In the genomic region with DNA sequence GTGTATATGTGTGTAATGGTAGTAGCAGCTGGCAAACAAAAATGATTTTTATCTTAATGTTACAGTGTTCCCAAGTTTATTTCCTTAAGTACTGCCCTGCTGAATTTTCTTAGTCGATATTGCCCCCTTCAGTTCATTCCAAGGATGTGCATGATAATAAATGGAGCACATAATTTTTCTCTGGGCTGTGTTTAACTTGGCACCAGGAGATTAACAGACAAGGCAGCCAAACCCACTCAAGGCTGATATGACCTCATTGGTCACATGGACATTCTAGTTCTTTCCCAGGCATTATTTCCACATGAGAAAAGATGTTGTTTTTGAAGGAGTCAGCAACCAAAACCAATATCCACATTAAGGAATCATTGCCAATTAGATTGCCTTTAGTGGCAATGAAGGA, we compare ENCODE assay signal across 8 cellular contexts.
A peak's percentile ranks its signal among the peaks of the same experiment; 100 is the strongest.
DNase-seq lines count a peak whose midpoint lies in the region; ATAC-seq and TF ChIP-seq lines count a peak whose summit lies in the region.

No MANE protein-coding gene starts in this region.

- H3K36me3 Mint-ChIP-seq in type B pancreatic cell = no peaks in the 10 kb centered on the region

- H3K27me3 Mint-ChIP-seq in type B pancreatic cell = no peaks in the 10 kb centered on the region

- no peak overlapping the region for H3K27ac Mint-ChIP-seq in type B pancreatic cell

- H3K4me1 ChIP-seq in BE2C (no peaks in the 10 kb centered on the region), breast epithelium (no peaks in the 10 kb centered on the region)

- ATAC-seq in GM18873 (IDR thresholded peaks at IDR 0.05; ENCODE audit: low FRiP score, unreplicated experiment) (peak; percentile 63), HG03469 (IDR thresholded peaks at IDR 0.05; ENCODE audit: unreplicated experiment) (peak; percentile 55)

- H3K27me3 ChIP-seq in BE2C (peaks cover 12% of the 10 kb centered on the region), breast epithelium (no peaks in the 10 kb centered on the region)

- no peaks in the 10 kb centered on the region for H3K9me3 ChIP-seq in BE2C
- no peaks in the 10 kb centered on the region for H3K9me3 ChIP-seq in breast epithelium

- H3K9me3 Mint-ChIP-seq in type B pancreatic cell = no peaks in the 10 kb centered on the region

- H3K4me3 ChIP-seq in BE2C (ENCODE audit: low read depth, low read length) = no peak overlapping the region
- no peak overlapping the region for H3K4me3 ChIP-seq in breast epithelium

- no peak for TF ChIP-seq POLR2A in breast epithelium (IDR thresholded peaks at IDR 0.05)

- intact Hi-C loops in breast epithelium (cut with DNase I; ENCODE audit: low total_unique reads) = no loop called here

- H3K36me3 ChIP-seq in BE2C (no peaks in the 10 kb centered on the region), breast epithelium (no peaks in the 10 kb centered on the region)

- no peak overlapping the region for H3K27ac ChIP-seq in breast epithelium

- no peak overlapping the region for H3K4me3 Mint-ChIP-seq in type B pancreatic cell

- TF ChIP-seq CTCF in BE2C (IDR thresholded peaks at IDR 0.05; ENCODE audit: low read depth, low read length) (peak; percentile 64), breast epithelium (IDR thresholded peaks at IDR 0.05) (peak in 2 of 3 donors; percentile 41 to 53), type B pancreatic cell (conservative IDR thresholded peaks at IDR 0.05) (peak; percentile 84)

- H3K4me1 Mint-ChIP-seq in type B pancreatic cell (ENCODE audit: unreplicated experiment) = peaks cover 7% of the 10 kb centered on the region

- peak; percentile 11 for DNase-seq in BE2C
- peak; percentile 68 for DNase-seq in NCI-H82 (lab: John Stamatoyannopoulos, UW)
- DNase-seq in breast epithelium (ENCODE audit: low spot score in 2 of 2) = peak in 1 of 2 donors; percentile 16
- peak; percentile 93 for DNase-seq in kidney glomerular epithelial cell (lab: John Stamatoyannopoulos, UW)
- DNase-seq in type B pancreatic cell (ENCODE audit: extremely low spot score, unreplicated experiment) = no peak
- no peak for DNase-seq in activated T-cell treated with anti-CD3 and anti-CD28 coated beads, Interleukin-2, amount 50 U/mL, for 1 hour

Comparison
In these comparisons a context has a peak if more than half of its experiments do, and no peak if none do; other contexts are left out.
1. DNase-seq: peak in BE2C (single experiment), NCI-H82 (single experiment) and kidney glomerular epithelial cell (single experiment); none in type B pancreatic cell (single experiment) and activated T-cell treated with anti-CD3 and anti-CD28 coated beads, Interleukin-2, amount 50 U/mL, for 1 hour (single experiment).
2. Peak in every context shown above with its lines, with median percentiles within 50 percentile points of each other: CTCF ChIP-seq.